In genomic region chr17:7846765-7847661, GRCh38 we compare ENCODE assay signal across 16 cellular contexts. TPM values are rescaled to one million over a fixed set of nuclear protein-coding genes. Genes with fewer than 3 reads are reported as not detected.
DNase-seq lines count a peak whose midpoint lies in the region; ATAC-seq, FAIRE-seq and TF ChIP-seq lines count a peak whose summit lies in the region.
"Had no signal": no experiment of that assay in that cellular context is flagged by ENCODE, and none has a peak within 500 bp of the region (broad histone marks: within the 10 kb centered on the region; RNA-seq: fewer than 3 reads in every experiment).

No MANE protein-coding gene starts in this region.

- TF ChIP-seq CTCF in right lobe of liver (IDR thresholded peaks at IDR 0.05): no peak

- peaks cover 60% of the 10 kb centered on the region for H3K4me1 Mint-ChIP-seq in activated T-cell treated with anti-CD3 and anti-CD28 coated beads, Interleukin-2, amount 50 U/mL, for 72 hours (ENCODE audit: low read depth)
- H3K4me1 Mint-ChIP-seq in stimulated activated naive CD8-positive, alpha-beta T cell treated with anti-CD3 and anti-CD28 coated beads, Interleukin-15, amount 100 ng/mL, for 72 hours: peaks cover 79% of the 10 kb centered on the region

- FAIRE-seq in small intestine (lab: Jason Lieb, UNC): no peak

- peaks cover 0 to 11% of the 10 kb centered on the region in 2 donors for H3K36me3 Mint-ChIP-seq in activated T-cell treated with anti-CD3 and anti-CD28 coated beads, Interleukin-2, amount 50 U/mL, for 72 hours (ENCODE audit: insufficient read depth in 2 of 2)

- H3K9me3 ChIP-seq in right lobe of liver (no peaks in the 10 kb centered on the region), small intestine (ENCODE audit: control insufficient read depth, low read depth) (no peaks in the 10 kb centered on the region)
- H3K9me3 ChIP-seq: upper lobe of left lung had no signal

- 59% methylated on average over 13 of the region's 34 CpGs for WGBS in right lobe of liver (ENCODE audit: insufficient coverage, low coverage, low lambda C conversion rate, missing lambda C conversion rate)
- 82 to 87% (median 87%) methylated on average over 29 to 34 of the region's 34 CpGs for WGBS in small intestine, 3 donors

- TF ChIP-seq POLR2A in right lobe of liver (IDR thresholded peaks at IDR 0.05): no peak

- H3K4me1 ChIP-seq in right lobe of liver (peaks cover 0 to 10% (median 4%) of the 10 kb centered on the region in 4 donors), small intestine (ENCODE audit: control insufficient read depth in 2 of 2, insufficient read depth in 1 of 2, low read depth in 1 of 2, low read length in 1 of 2) (peaks cover 0 to 4% of the 10 kb centered on the region in 2 donors)

- DNase-seq in left cardiac atrium (peak; percentile 28), Right ventricle myocardium inferior (ENCODE audit: missing footprints) (no peak), right lobe of liver (peak in 2 of 3 donors; percentile 20 to 53), small intestine (no peak), cerebellar nuclear complex (lab: John Stamatoyannopoulos, UW) (no peak)
- no peak for DNase-seq in activated T-cell treated with anti-CD3 and anti-CD28 coated beads, Interleukin-2, amount 50 U/mL, for 72 hours
- no peak for DNase-seq in stimulated activated naive CD8-positive, alpha-beta T cell treated with anti-CD3 and anti-CD28 coated beads, Interleukin-15, amount 100 ng/mL, for 72 hours
- no peak for DNase-seq in stimulated activated CD4-positive, alpha-beta T cell treated with anti-CD3 and anti-CD28 coated beads, Interleukin-1b, Interleukin-23, amount 100 ng/mL, for 48 hours
- DNase-seq: DMS153; effector memory CD4-positive, alpha-beta T cell; naive thymus-derived CD4-positive, alpha-beta T cell; NCI-H2081 treated with DMSO at 0.1 percent for 48 hours; stimulated activated CD4-positive, alpha-beta T cell treated with anti-CD3 and anti-CD28 coated beads, Interleukin-4, amount 100 ng/mL, for 4 hours; SW 1271 had no signal

- no peaks in the 10 kb centered on the region for H3K27me3 Mint-ChIP-seq in activated T-cell treated with anti-CD3 and anti-CD28 coated beads, Interleukin-2, amount 50 U/mL, for 72 hours (ENCODE audit: low read depth)
- H3K27me3 Mint-ChIP-seq in stimulated activated naive CD8-positive, alpha-beta T cell treated with anti-CD3 and anti-CD28 coated beads, Interleukin-15, amount 100 ng/mL, for 72 hours: no peaks in the 10 kb centered on the region

- H3K4me3 ChIP-seq in right lobe of liver: no peak overlapping the region
- no peak overlapping the region for H3K4me3 ChIP-seq in small intestine (ENCODE audit: low read depth in 1 of 2, low read length in 2 of 2)

- H3K9me3 Mint-ChIP-seq in activated T-cell treated with anti-CD3 and anti-CD28 coated beads, Interleukin-2, amount 50 U/mL, for 72 hours: no peaks in the 10 kb centered on the region
- no peaks in the 10 kb centered on the region for H3K9me3 Mint-ChIP-seq in stimulated activated naive CD8-positive, alpha-beta T cell treated with anti-CD3 and anti-CD28 coated beads, Interleukin-15, amount 100 ng/mL, for 72 hours

- no peaks in the 10 kb centered on the region for H3K27me3 ChIP-seq in right lobe of liver
- H3K27me3 ChIP-seq in small intestine (ENCODE audit: control insufficient read depth in 2 of 2, insufficient read depth in 2 of 2, low read length in 2 of 2): no peaks in the 10 kb centered on the region
- H3K27me3 ChIP-seq: upper lobe of left lung had no signal

- no peak for ATAC-seq in left cardiac atrium
- ATAC-seq in Right ventricle myocardium inferior: no peak
- ATAC-seq in activated T-cell treated with anti-CD3 and anti-CD28 coated beads, Interleukin-2, amount 50 U/mL, for 72 hours (replicated peaks in 1 of 2): no peak
- no peak for ATAC-seq in right lobe of liver
- no peak for ATAC-seq in stimulated activated naive CD8-positive, alpha-beta T cell treated with anti-CD3 and anti-CD28 coated beads, Interleukin-15, amount 100 ng/mL, for 72 hours
- ATAC-seq: naive thymus-derived CD4-positive, alpha-beta T cell; Panc1 had no signal

- intact Hi-C loops in left cardiac atrium (cut with DNase I): no loop called here
- intact Hi-C loops in Right ventricle myocardium inferior (cut with DNase I): loop anchor here (10.0 kb wide), 1 partner anchor 362 kb away; the partner anchor contains the start of genes POLR2A and SLC35G6
- intact Hi-C loops in right lobe of liver (cut with DNase I): no loop called here

- peaks cover 0 to 48% (median 18%) of the 10 kb centered on the region in 4 donors for H3K36me3 ChIP-seq in right lobe of liver
- H3K36me3 ChIP-seq in small intestine (ENCODE audit: control insufficient read depth in 2 of 2, insufficient read depth in 2 of 2, low read length in 2 of 2): peaks cover 13 to 15% of the 10 kb centered on the region in 2 donors

- H3K4me3 Mint-ChIP-seq in activated T-cell treated with anti-CD3 and anti-CD28 coated beads, Interleukin-2, amount 50 U/mL, for 72 hours: peak overlapping the region; percentile 68 to 69
- peak overlapping the region; percentile 30 to 68 for H3K4me3 Mint-ChIP-seq in stimulated activated naive CD8-positive, alpha-beta T cell treated with anti-CD3 and anti-CD28 coated beads, Interleukin-15, amount 100 ng/mL, for 72 hours

- H3K27ac ChIP-seq in right lobe of liver: no peak overlapping the region
- no peak overlapping the region for H3K27ac ChIP-seq in small intestine (ENCODE audit: low read depth in 1 of 2, low read length in 1 of 2)

- H3K27ac Mint-ChIP-seq in activated T-cell treated with anti-CD3 and anti-CD28 coated beads, Interleukin-2, amount 50 U/mL, for 72 hours: peak overlapping the region; percentile 19
- peak overlapping the region in 1 of 2 donors; percentile 27 for H3K27ac Mint-ChIP-seq in stimulated activated naive CD8-positive, alpha-beta T cell treated with anti-CD3 and anti-CD28 coated beads, Interleukin-15, amount 100 ng/mL, for 72 hours

RNA-seq across cellular contexts. Expression of gene TMEM88, which starts 7.9 kb away (rescaled TPM):
- total RNA-seq in left cardiac atrium (10 to 100 TPM; 32.5 to 33.6 TPM), Right ventricle myocardium inferior (35.4 TPM), right lobe of liver (1 to 10 TPM in 4 of 6 experiments, under 1 TPM in 2; 0.74 to 2.4 (median 1.2) TPM)
- total RNA-seq in activated T-cell treated with anti-CD3 and anti-CD28 coated beads, Interleukin-2, amount 50 U/mL, for 72 hours: 1 to 10 TPM; 5.2 to 5.3 TPM
- polyA plus RNA-seq in small intestine: 10 to 100 TPM in 1 of 3 donors, 1 to 10 TPM in 2; 3.8 to 17.5 (median 8.9) TPM
- polyA plus RNA-seq: naive thymus-derived CD4-positive, alpha-beta T cell had no signal

RNA-seq across cellular contexts. Expression of gene NAA38, which starts 10.3 kb away (rescaled TPM):
- total RNA-seq in left cardiac atrium (10 to 100 TPM; 66.9 to 83.1 TPM), Right ventricle myocardium inferior (105 TPM), right lobe of liver (10 to 100 TPM; 27.2 to 43.0 (median 30.8) TPM)
- total RNA-seq in activated T-cell treated with anti-CD3 and anti-CD28 coated beads, Interleukin-2, amount 50 U/mL, for 72 hours: 10 to 100 TPM; 42.7 to 43.5 TPM
- polyA plus RNA-seq in small intestine: 100 to 1,000 TPM in 1 of 3 donors, 10 to 100 TPM in 2; 70.0 to 142 (median 76.7) TPM

RNA-seq across cellular contexts. Expression of gene CYB5D1, which starts 10.8 kb away (rescaled TPM):
- total RNA-seq in left cardiac atrium (10 to 100 TPM; 15.6 to 17.1 TPM), Right ventricle myocardium inferior (21.7 TPM), right lobe of liver (10 to 100 TPM in 1 of 6 experiments, 1 to 10 TPM in 5; 6.0 to 11.7 (median 7.4) TPM)
- total RNA-seq in activated T-cell treated with anti-CD3 and anti-CD28 coated beads, Interleukin-2, amount 50 U/mL, for 72 hours: 10 to 100 TPM in 1 of 2 donors, 1 to 10 TPM in 1; 6.7 to 10.2 TPM
- 1 to 10 TPM; 4.9 to 7.9 (median 4.9) TPM for polyA plus RNA-seq in small intestine

RNA-seq across cellular contexts. Expression of gene KDM6B, which starts 13.0 kb away (rescaled TPM):
- total RNA-seq in left cardiac atrium (10 to 100 TPM; 24.2 to 31.7 TPM), Right ventricle myocardium inferior (25.0 TPM), right lobe of liver (10 to 100 TPM in 4 of 6 experiments, 1 to 10 TPM in 2; 6.1 to 12.8 (median 10.9) TPM)
- total RNA-seq in activated T-cell treated with anti-CD3 and anti-CD28 coated beads, Interleukin-2, amount 50 U/mL, for 72 hours: 10 to 100 TPM; 73.7 to 83.5 TPM
- 10 to 100 TPM in 2 of 3 donors, 1 to 10 TPM in 1; 8.4 to 26.1 (median 11.2) TPM for polyA plus RNA-seq in small intestine

RNA-seq across cellular contexts. Expression of gene CHD3, which starts 41.6 kb away (rescaled TPM):
- 10 to 100 TPM; 24.9 to 32.9 TPM for total RNA-seq in left cardiac atrium
- total RNA-seq in Right ventricle myocardium inferior: 18.0 TPM
- total RNA-seq in activated T-cell treated with anti-CD3 and anti-CD28 coated beads, Interleukin-2, amount 50 U/mL, for 72 hours: 100 to 1,000 TPM; 133 to 140 TPM
- total RNA-seq in right lobe of liver: 1 to 10 TPM; 3.2 to 7.2 (median 5.1) TPM
- 10 to 100 TPM; 23.7 to 60.4 (median 25.7) TPM for polyA plus RNA-seq in small intestine

Comparison
In these comparisons a context has a peak if more than half of its experiments do, and no peak if none do; other contexts are left out.
1. DNase-seq: peak in left cardiac atrium (single experiment) and right lobe of liver (2 of 3); none in Right ventricle myocardium inferior (single experiment), activated T-cell treated with anti-CD3 and anti-CD28 coated beads, Interleukin-2, amount 50 U/mL, for 72 hours (0 of 2), stimulated activated naive CD8-positive, alpha-beta T cell treated with anti-CD3 and anti-CD28 coated beads, Interleukin-15, amount 100 ng/mL, for 72 hours (0 of 2), small intestine (single experiment), stimulated activated CD4-positive, alpha-beta T cell treated with anti-CD3 and anti-CD28 coated beads, Interleukin-1b, Interleukin-23, amount 100 ng/mL, for 48 hours (single experiment) and cerebellar nuclear complex (0 of 2).